Comparison of ENCODE assay signal across 8 cellular contexts in genomic region chr10:43160067-43160918, GRCh38. TPM values are rescaled to one million over a fixed set of nuclear protein-coding genes. Genes with fewer than 3 reads are reported as not detected.
DNase-seq lines count a peak whose midpoint lies in the region; ATAC-seq and TF ChIP-seq lines count a peak whose summit lies in the region.

No MANE protein-coding gene starts in this region.

- DNase-seq in activated CD4-positive, alpha-beta memory T cell treated with anti-CD3 and anti-CD28 coated beads, Interleukin-2, amount 10 ng/mL, durations not matched to agents 7 days and 5 days: no peak
- DNase-seq in lung (ENCODE audit: low spot score): peak; percentile 36
- DNase-seq in UCSD-AML1 (lab: John Stamatoyannopoulos, UW; ENCODE audit: unreplicated experiment): no peak
- DNase-seq in NCI-H2081 treated with DMSO at 0.1 percent for 48 hours (lab: John Stamatoyannopoulos, UW): no peak
- DNase-seq in T-helper 9 cell: no peak
- DNase-seq in medulla oblongata (ENCODE audit: extremely low spot score): no peak

- no peak for TF ChIP-seq CTCF in lung (IDR thresholded peaks at IDR 0.05; ENCODE audit: control extremely low read depth, extremely low read depth)

- CTCF ChIA-PET in activated CD4-positive, alpha-beta memory T cell treated with anti-CD3 and anti-CD28 coated beads, Interleukin-2, amount 10 ng/mL, durations not matched to agents 7 days and 5 days (lab: Charles Lee): interaction anchor here (0.8 to 1.2 kb wide), 2 partner anchors 9 to 41 kb away, joined by 3 to 5 read pairs; no protein-coding TSS in a partner anchor

- H3K4me1 ChIP-seq in lung (ENCODE audit: control insufficient read depth in 2 of 2, insufficient read depth in 2 of 2, low read length in 2 of 2): peaks cover 0 to 7% of the 10 kb centered on the region in 2 donors

- H3K9me3 Mint-ChIP-seq in activated CD4-positive, alpha-beta memory T cell treated with anti-CD3 and anti-CD28 coated beads, Interleukin-2, amount 10 ng/mL, durations not matched to agents 7 days and 5 days: no peaks in the 10 kb centered on the region

- H3K27me3 Mint-ChIP-seq in activated CD4-positive, alpha-beta memory T cell treated with anti-CD3 and anti-CD28 coated beads, Interleukin-2, amount 10 ng/mL, durations not matched to agents 7 days and 5 days: no peaks in the 10 kb centered on the region

- POLR2A ChIA-PET in activated CD4-positive, alpha-beta memory T cell treated with anti-CD3 and anti-CD28 coated beads, Interleukin-2, amount 10 ng/mL, durations not matched to agents 7 days and 5 days (lab: Charles Lee): interaction anchor here (1.2 to 3.2 kb wide), 6 partner anchors 11 to 39 kb away, joined by 3 to 9 read pairs (median 4); partner anchors contain the start of gene CSGALNACT2

- peaks cover 69% of the 10 kb centered on the region for H3K36me3 Mint-ChIP-seq in activated CD4-positive, alpha-beta memory T cell treated with anti-CD3 and anti-CD28 coated beads, Interleukin-2, amount 10 ng/mL, durations not matched to agents 7 days and 5 days (ENCODE audit: low read depth)

- no peaks in the 10 kb centered on the region for H3K9me3 ChIP-seq in lung (ENCODE audit: control insufficient read depth in 2 of 2, insufficient read depth in 1 of 2, low read length in 1 of 2)

- no peaks in the 10 kb centered on the region for H3K27me3 ChIP-seq in lung (ENCODE audit: control insufficient read depth, insufficient read depth)

- no peak overlapping the region for H3K27ac ChIP-seq in lung (ENCODE audit: low read depth in 1 of 2, low read length in 1 of 2)

- H3K4me1 Mint-ChIP-seq in activated CD4-positive, alpha-beta memory T cell treated with anti-CD3 and anti-CD28 coated beads, Interleukin-2, amount 10 ng/mL, durations not matched to agents 7 days and 5 days: peaks cover 65% of the 10 kb centered on the region

- 33 to 47% methylated on average over 1 of the region's 1 CpG for WGBS in lung, 2 donors

- no peak overlapping the region for H3K4me3 ChIP-seq in lung

- ATAC-seq in GM18907 (IDR thresholded peaks at IDR 0.05; ENCODE audit: unreplicated experiment) (peak; percentile 69), HG03039 (IDR thresholded peaks at IDR 0.05; ENCODE audit: unreplicated experiment) (peak; percentile 49), lung (ENCODE audit: insufficient read depth, low FRiP score) (peak; percentile 49)

- peak overlapping the region; percentile 49 for H3K27ac Mint-ChIP-seq in activated CD4-positive, alpha-beta memory T cell treated with anti-CD3 and anti-CD28 coated beads, Interleukin-2, amount 10 ng/mL, durations not matched to agents 7 days and 5 days

- peaks cover 9% of the 10 kb centered on the region in 2 donors for H3K36me3 ChIP-seq in lung (ENCODE audit: control insufficient read depth in 2 of 2, insufficient read depth in 2 of 2, low read length in 2 of 2)

- H3K4me3 Mint-ChIP-seq in activated CD4-positive, alpha-beta memory T cell treated with anti-CD3 and anti-CD28 coated beads, Interleukin-2, amount 10 ng/mL, durations not matched to agents 7 days and 5 days: no peak overlapping the region

RNA-seq across cellular contexts. Expression of gene CSGALNACT2, which starts 22.0 kb away (rescaled TPM):
- total RNA-seq in activated CD4-positive, alpha-beta memory T cell treated with anti-CD3 and anti-CD28 coated beads, Interleukin-2, amount 10 ng/mL, durations not matched to agents 7 days and 5 days: 10 to 100 TPM; 64.8 to 66.2 TPM
- total RNA-seq in lung: 10 to 100 TPM; 29.2 to 37.4 TPM
- 10 to 100 TPM in 1 of 2 donors, 1 to 10 TPM in 1; 9.8 to 48.4 TPM for polyA plus RNA-seq in lung
